Comparison of ENCODE assay signal across 14 cellular contexts in genomic region chr4:8402181-8402597, GRCh38. TPM values are rescaled to one million over a fixed set of nuclear protein-coding genes. Genes with fewer than 3 reads are reported as not detected.
DNase-seq lines count a peak whose midpoint lies in the region; ATAC-seq and TF ChIP-seq lines count a peak whose summit lies in the region.
"Had no signal": no experiment of that assay in that cellular context is flagged by ENCODE, and none has a peak within 500 bp of the region (broad histone marks: within the 10 kb centered on the region; RNA-seq: fewer than 3 reads in every experiment).

No MANE protein-coding gene starts in this region.

- H3K27ac ChIP-seq in cingulate gyrus (ENCODE audit: low read depth, low read length) (peak overlapping the region; percentile 0), right atrium auricular region (peak overlapping the region; percentile 65 to 72), vagina (peak overlapping the region; percentile 76)
- H3K27ac ChIP-seq: GM23248 had no signal

- TF ChIP-seq CTCF in right atrium auricular region (IDR thresholded peaks at IDR 0.05), result no peak
- no peak for TF ChIP-seq CTCF in vagina (IDR thresholded peaks at IDR 0.05)

- peaks cover 0 to 41% of the 10 kb centered on the region in 2 donors for H3K4me1 ChIP-seq in right atrium auricular region
- peaks cover 23% of the 10 kb centered on the region for H3K4me1 ChIP-seq in vagina
- H3K4me1 ChIP-seq: BE2C had no signal

- DNase-seq in right atrium auricular region (ENCODE audit: low spot score) (no peak), sciatic nerve (ENCODE audit: low spot score) (no peak), vagina (ENCODE audit: extremely low spot score in 2 of 2) (no peak), NCI-H226 (no peak), NCI-H748 treated with DMSO at 0.1 percent for 48 hours (lab: John Stamatoyannopoulos, UW) (no peak), G401 (ENCODE audit: low spot score) (no peak)
- DNase-seq: activated naive CD8-positive, alpha-beta T cell treated with anti-CD3 and anti-CD28 coated beads, Interleukin-2, amount 10 ng/mL, durations not matched to agents 7 days and 5 days; BE2C; effector memory CD4-positive, alpha-beta T cell; GM23248; NCI-H2029; NCI-H524 treated with DMSO at 0.1 percent for 48 hours; stimulated activated naive CD4-positive, alpha-beta T cell had no signal

- no peaks in the 10 kb centered on the region for H3K9me3 ChIP-seq in right atrium auricular region
- H3K9me3 ChIP-seq in vagina, result no peaks in the 10 kb centered on the region
- H3K9me3 ChIP-seq: BE2C had no signal

- H3K4me3 ChIP-seq in right atrium auricular region (no peak overlapping the region), vagina (no peak overlapping the region)
- H3K4me3 ChIP-seq: GM23248 had no signal

- H3K27me3 ChIP-seq in right atrium auricular region, result no peaks in the 10 kb centered on the region
- no peaks in the 10 kb centered on the region for H3K27me3 ChIP-seq in vagina
- H3K27me3 ChIP-seq: BE2C had no signal

- intact Hi-C loops in sciatic nerve (cut with DNase I) (loop anchor here (2.0 kb wide), 1 partner anchor 159 kb away; no protein-coding TSS in a partner anchor), vagina (cut with DNase I) (loop anchor here (10.0 kb wide), 1 partner anchor 127 kb away; no protein-coding TSS in a partner anchor)

- no peak for TF ChIP-seq POLR2A in vagina (IDR thresholded peaks at IDR 0.05)

- in situ Hi-C loops in G401 (cut with HindIII; ENCODE audit: low sequenced_read_pairs), result no loop called here

- peak; percentile 14 for ATAC-seq in sciatic nerve

- peaks cover 69% of the 10 kb centered on the region for H3K36me3 ChIP-seq in right atrium auricular region
- H3K36me3 ChIP-seq in vagina, result peaks cover 0 to 36% of the 10 kb centered on the region in 2 donors
- H3K36me3 ChIP-seq: BE2C had no signal

RNA-seq across cellular contexts. Expression of gene ACOX3, which starts 38.3 kb away (rescaled TPM):
- total RNA-seq in right atrium auricular region (10 to 100 TPM; 66.9 to 68.8 TPM), sciatic nerve (27.8 TPM), vagina (46.9 TPM)
- total RNA-seq in G401 (2014; rRNA removed; shearing (Covaris generic)), result 41.8 and 46.7 TPM in 2 replicates

RNA-seq across cellular contexts. Expression of gene TRMT44, which starts 38.4 kb away (rescaled TPM):
- 10 to 100 TPM; 10.5 to 11.4 TPM for total RNA-seq in right atrium auricular region
- 28.1 TPM for total RNA-seq in sciatic nerve
- 19.2 TPM for total RNA-seq in vagina
- 15.9 and 24.9 TPM in 2 replicates for total RNA-seq in G401 (2014; rRNA removed; shearing (Covaris generic))

Comparison
In these comparisons a context has a peak if more than half of its experiments do, and no peak if none do; other contexts are left out.
1. H3K27ac ChIP-seq: peak in every context shown above with its lines; median percentile 76 in vagina; 68 in right atrium auricular region; 0 in cingulate gyrus.